ENCODE assay signal across 16 cellular contexts in genomic region chr18:43682196-43682595, GRCh38.
A peak's percentile ranks its signal among the peaks of the same experiment; 100 is the strongest.
DNase-seq lines count a peak whose midpoint lies in the region; ATAC-seq and TF ChIP-seq lines count a peak whose summit lies in the region.
"Had no signal": no experiment of that assay in that cellular context is flagged by ENCODE, and none has a peak within 500 bp of the region (broad histone marks: within the 10 kb centered on the region; RNA-seq: fewer than 3 reads in every experiment).

No MANE protein-coding gene starts in this region.

- no peak overlapping the region for H2AFZ ChIP-seq in mesenchymal stem cell (ENCODE audit: low read depth, low read length)

- no peaks in the 10 kb centered on the region for H3K36me3 Mint-ChIP-seq in WTC11
- H3K36me3 Mint-ChIP-seq in progenitor cell of endocrine pancreas (ENCODE audit: insufficient read depth) = no peaks in the 10 kb centered on the region

- ATAC-seq in WTC11 (no peak), GM21515 (IDR thresholded peaks at IDR 0.05; ENCODE audit: unreplicated experiment) (no peak), GM21423 (IDR thresholded peaks at IDR 0.05; ENCODE audit: unreplicated experiment) (no peak)
- ATAC-seq: A549 had no signal

- H2BK15ac ChIP-seq in mesenchymal stem cell (ENCODE audit: low read depth, poor library complexity, severe bottlenecking) = no peak overlapping the region

- CTCF ChIA-PET in WTC11 (lab: Charles Lee) = no interaction called here

- no peaks in the 10 kb centered on the region for H3K79me1 ChIP-seq in mesenchymal stem cell (replicated peaks; ENCODE audit: low read length, poor library complexity, severe bottlenecking)

- peak overlapping the region; percentile 57 for H2AK5ac ChIP-seq in mesenchymal stem cell (ENCODE audit: low read length, severe bottlenecking)

- peak overlapping the region; percentile 5; the same call in 1 of the 2 replicates for H3K4me3 Mint-ChIP-seq in WTC11
- no peak overlapping the region for H3K4me3 Mint-ChIP-seq in progenitor cell of endocrine pancreas (ENCODE audit: low read depth)
- H3K4me3 Mint-ChIP-seq: CD4-positive, alpha-beta T cell had no signal

- H3K4ac ChIP-seq in mesenchymal stem cell (ENCODE audit: low read depth in 1 of 2, low read length in 2 of 2) = no peak overlapping the region

- H3K27me3 Mint-ChIP-seq in WTC11 (ENCODE audit: low read depth) = no peaks in the 10 kb centered on the region
- H3K27me3 Mint-ChIP-seq in progenitor cell of endocrine pancreas = no peaks in the 10 kb centered on the region
- H3K27me3 Mint-ChIP-seq: CD4-positive, alpha-beta T cell had no signal

- H3K9ac ChIP-seq in ES-I3 (ENCODE audit: low read depth, low read length) (peak overlapping the region; percentile 8; the same call in 1 of the 2 replicates), mesenchymal stem cell (ENCODE audit: low read length) (no peak overlapping the region)

- no peak overlapping the region for H4K91ac ChIP-seq in mesenchymal stem cell (ENCODE audit: low read length)

- H3K27ac Mint-ChIP-seq in WTC11 (no peak overlapping the region), progenitor cell of endocrine pancreas (peak overlapping the region; percentile 16)
- H3K27ac Mint-ChIP-seq: CD4-positive, alpha-beta T cell had no signal

- H3K4me3 ChIP-seq in mesenchymal stem cell (ENCODE audit: insufficient read depth in 1 of 2, low read depth in 1 of 2, low read length in 2 of 2) = no peak overlapping the region
- H3K4me3 ChIP-seq: A549, HAP-1 had no signal

- H3K27me3 ChIP-seq in mesenchymal stem cell (ENCODE audit: control insufficient read depth in 1 of 2, insufficient read depth in 1 of 2, low read length in 2 of 2) = no peaks in the 10 kb centered on the region

- TF ChIP-seq CTCF in WTC11 (IDR thresholded peaks at IDR 0.05) = no peak
- TF ChIP-seq CTCF in progenitor cell of endocrine pancreas (IDR thresholded peaks at IDR 0.05; ENCODE audit: unreplicated experiment) = no peak

- DNase-seq in WTC11 (ENCODE audit: low spot score) = no peak
- DNase-seq in mesenchymal stem cell = no peak
- no peak for DNase-seq in progenitor cell of endocrine pancreas (ENCODE audit: low spot score, unreplicated experiment)
- DNase-seq in NCI-H1436 treated with DMSO at 0.1 percent for 48 hours (lab: John Stamatoyannopoulos, UW) = no peak
- DNase-seq: AML-193; Caco-2; CD4-positive, alpha-beta T cell; GDM1 had no signal

- H4K8ac ChIP-seq in mesenchymal stem cell (ENCODE audit: low read length) = no peak overlapping the region

- peak overlapping the region; percentile 83 for H3K27ac ChIP-seq in mesenchymal stem cell (ENCODE audit: low read length, poor library complexity, severe bottlenecking)
- H3K27ac ChIP-seq: 22Rv1, A549, C4-2B, HL-60 had no signal

- no peak overlapping the region for H3K4me2 ChIP-seq in mesenchymal stem cell (ENCODE audit: low read length, poor library complexity, severe bottlenecking)
- H3K4me2 ChIP-seq: A549 had no signal

- no peak overlapping the region for H2BK120ac ChIP-seq in mesenchymal stem cell (ENCODE audit: low read depth, low read length)

- WGBS in mesenchymal stem cell = 93% methylated on average over 5 of the region's 7 CpGs

- peaks cover 3% of the 10 kb centered on the region for H3K9me3 Mint-ChIP-seq in WTC11
- H3K9me3 Mint-ChIP-seq in progenitor cell of endocrine pancreas (ENCODE audit: low read depth) = peaks cover 10% of the 10 kb centered on the region

- peaks cover 31% of the 10 kb centered on the region for H3K4me1 Mint-ChIP-seq in WTC11
- H3K4me1 Mint-ChIP-seq in progenitor cell of endocrine pancreas (ENCODE audit: low read depth) = peaks cover 6% of the 10 kb centered on the region

- H3K4me1 ChIP-seq in ES-I3 (ENCODE audit: insufficient read depth, low read length) (peaks cover 16% of the 10 kb centered on the region), mesenchymal stem cell (ENCODE audit: control insufficient read depth, insufficient read depth, low read depth, low read length) (no peaks in the 10 kb centered on the region)
- H3K4me1 ChIP-seq: A549, Caco-2, HAP-1 had no signal

- H3K36me3 ChIP-seq in ES-I3 (ENCODE audit: insufficient read depth, low read length) (no peaks in the 10 kb centered on the region), mesenchymal stem cell (ENCODE audit: control insufficient read depth in 1 of 2, insufficient read depth in 2 of 2, low read depth in 1 of 2, low read length in 2 of 2) (peaks cover 0 to 9% of the 10 kb centered on the region in 2 experiments)
- H3K36me3 ChIP-seq: HAP-1 had no signal

- H2BK5ac ChIP-seq in mesenchymal stem cell (ENCODE audit: low read depth, low read length, poor library complexity, severe bottlenecking) = peak overlapping the region; percentile 79

- POLR2A ChIA-PET in WTC11 (lab: Charles Lee) = no interaction called here

- H3K9me3 ChIP-seq in ES-I3 (ENCODE audit: control insufficient read depth, insufficient read depth, low read length) (no peaks in the 10 kb centered on the region; the same call in 1 of the 2 replicates), mesenchymal stem cell (ENCODE audit: control insufficient read depth, low read length) (no peaks in the 10 kb centered on the region)
- H3K9me3 ChIP-seq: A549, Caco-2, HAP-1 had no signal

- no peak overlapping the region for H2BK12ac ChIP-seq in mesenchymal stem cell (ENCODE audit: low read length in 2 of 2)

- H3K23ac ChIP-seq in mesenchymal stem cell (ENCODE audit: low read length in 2 of 2) = no peak overlapping the region

- no peak overlapping the region for H3K18ac ChIP-seq in mesenchymal stem cell (ENCODE audit: low read depth in 1 of 2, low read length in 2 of 2)

- H3K14ac ChIP-seq in mesenchymal stem cell (ENCODE audit: low read length in 2 of 2) = no peak overlapping the region

TF ChIP-seq in WTC11, 78 proteins besides CTCF, POLR2A, EP300 and RAD21 (continues in another document):
- TF ChIP-seq MXD4 (CRISPR knock-in tag; IDR thresholded peaks at IDR 0.05; ENCODE audit: borderline replicate concordance) (no peak), FOXK1 (CRISPR knock-in tag; IDR thresholded peaks at IDR 0.05) (no peak), IRF1 (CRISPR knock-in tag; IDR thresholded peaks at IDR 0.05) (no peak), FOXJ3 (CRISPR knock-in tag; IDR thresholded peaks at IDR 0.05; ENCODE audit: borderline replicate concordance) (no peak), GRHL2 (CRISPR knock-in tag; IDR thresholded peaks at IDR 0.05; ENCODE audit: insufficient replicate concordance, severe bottlenecking) (no peak), PRDM15 (CRISPR knock-in tag; IDR thresholded peaks at IDR 0.05) (no peak), OVOL2 (CRISPR knock-in tag; IDR thresholded peaks at IDR 0.05; ENCODE audit: borderline replicate concordance) (no peak), GTF2I (CRISPR knock-in tag; conservative IDR thresholded peaks at IDR 0.05) (no peak)
- TF ChIP-seq, protein P1, sequence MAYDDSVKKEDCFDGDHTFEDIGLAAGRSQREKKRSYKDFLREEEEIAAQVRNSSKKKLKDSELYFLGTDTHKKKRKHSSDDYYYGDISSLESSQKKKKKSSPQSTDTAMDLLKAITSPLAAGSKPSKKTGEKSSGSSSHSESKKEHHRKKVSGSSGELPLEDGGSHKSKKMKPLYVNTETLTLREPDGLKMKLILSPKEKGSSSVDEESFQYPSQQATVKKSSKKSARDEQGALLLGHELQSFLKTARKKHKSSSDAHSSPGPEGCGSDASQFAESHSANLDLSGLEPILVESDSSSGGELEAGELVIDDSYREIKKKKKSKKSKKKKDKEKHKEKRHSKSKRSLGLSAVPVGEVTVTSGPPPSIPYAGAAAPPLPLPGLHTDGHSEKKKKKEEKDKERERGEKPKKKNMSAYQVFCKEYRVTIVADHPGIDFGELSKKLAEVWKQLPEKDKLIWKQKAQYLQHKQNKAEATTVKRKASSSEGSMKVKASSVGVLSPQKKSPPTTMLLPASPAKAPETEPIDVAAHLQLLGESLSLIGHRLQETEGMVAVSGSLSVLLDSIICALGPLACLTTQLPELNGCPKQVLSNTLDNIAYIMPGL (CRISPR knock-in tag; IDR thresholded peaks at IDR 0.05) = no peak
